Comparison of ENCODE assay signal across 2 cellular contexts in genomic region chr12:19142499-19142898, GRCh38.
A peak's percentile ranks its signal among the peaks of the same experiment; 100 is the strongest.
TF ChIP-seq lines count a peak whose summit lies in the region.

No MANE protein-coding gene starts in this region.

TF ChIP-seq in HepG2, 621 proteins besides CTCF, POLR2A, EP300 and RAD21:
- TF ChIP-seq MAFK (conservative IDR thresholded peaks at IDR 0.05 in 1 of 2, IDR thresholded peaks at IDR 0.05 in 1 of 2; ENCODE audit: low read length in 2 of 2) (peak; percentile 61 to 66), ZNF441 (CRISPR knock-in tag; IDR thresholded peaks at IDR 0.05; ENCODE audit: borderline replicate concordance) (no peak), PRDM10 (CRISPR knock-in tag; IDR thresholded peaks at IDR 0.05; ENCODE audit: low read depth) (no peak), NKX3-1 (CRISPR knock-in tag; IDR thresholded peaks at IDR 0.05) (no peak), MAFF (IDR thresholded peaks at IDR 0.05; ENCODE audit: low read depth, low read length) (peak; percentile 49; the same call in 1 of the 2 replicates), ZBTB38 (CRISPR knock-in tag; IDR thresholded peaks at IDR 0.05) (no peak)
- TF ChIP-seq, protein P1, sequence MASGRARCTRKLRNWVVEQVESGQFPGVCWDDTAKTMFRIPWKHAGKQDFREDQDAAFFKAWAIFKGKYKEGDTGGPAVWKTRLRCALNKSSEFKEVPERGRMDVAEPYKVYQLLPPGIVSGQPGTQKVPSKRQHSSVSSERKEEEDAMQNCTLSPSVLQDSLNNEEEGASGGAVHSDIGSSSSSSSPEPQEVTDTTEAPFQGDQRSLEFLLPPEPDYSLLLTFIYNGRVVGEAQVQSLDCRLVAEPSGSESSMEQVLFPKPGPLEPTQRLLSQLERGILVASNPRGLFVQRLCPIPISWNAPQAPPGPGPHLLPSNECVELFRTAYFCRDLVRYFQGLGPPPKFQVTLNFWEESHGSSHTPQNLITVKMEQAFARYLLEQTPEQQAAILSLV (CRISPR knock-in tag; IDR thresholded peaks at IDR 0.05; ENCODE audit: borderline replicate concordance): no peak
TF ChIP-seq in HepG2: peak in this region for 2.

TF ChIP-seq in K562, 482 proteins besides CTCF, POLR2A, EP300 and RAD21:
- TF ChIP-seq C11orf30 (IDR thresholded peaks at IDR 0.05; ENCODE audit: low read depth) (peak; percentile 63; the same call in 1 of the 2 replicates), ZNF41 (CRISPR knock-in tag; conservative IDR thresholded peaks at IDR 0.05) (no peak), ZBTB34 (CRISPR knock-in tag; IDR thresholded peaks at IDR 0.05) (no peak), MAFG (tag; conservative IDR thresholded peaks at IDR 0.05) (0 out of 2 replicates have a peak, but pooled peaks have one; percentile 11), SIX5 (IDR thresholded peaks at IDR 0.05; ENCODE audit: borderline replicate concordance in 1 of 2, insufficient read depth in 1 of 2, low read depth in 1 of 2, low read length in 2 of 2) (no peak), ZNF316 (IDR thresholded peaks at IDR 0.05) (peak; percentile 76), CBX2 (IDR thresholded peaks at IDR 0.05; ENCODE audit: insufficient read depth, low read length, poor library complexity, severe bottlenecking) (no peak), KAT8 (IDR thresholded peaks at IDR 0.05; ENCODE audit: low read depth) (no peak), PTBP1 (IDR thresholded peaks at IDR 0.05; ENCODE audit: low read depth, low read length) (no peak), RFX1 (IDR thresholded peaks at IDR 0.05) (no peak), ZNF444 (CRISPR knock-in tag; IDR thresholded peaks at IDR 0.05) (no peak), CREB1 (IDR thresholded peaks at IDR 0.05) (no peak), CREB1 (CRISPR knock-in tag; IDR thresholded peaks at IDR 0.05) (no peak), ZNF830 (CRISPR knock-in tag; IDR thresholded peaks at IDR 0.05) (no peak), TBL1XR1 (IDR thresholded peaks at IDR 0.05; ENCODE audit: low read length in 2 of 2) (no peak)
- TF ChIP-seq, protein P2, sequence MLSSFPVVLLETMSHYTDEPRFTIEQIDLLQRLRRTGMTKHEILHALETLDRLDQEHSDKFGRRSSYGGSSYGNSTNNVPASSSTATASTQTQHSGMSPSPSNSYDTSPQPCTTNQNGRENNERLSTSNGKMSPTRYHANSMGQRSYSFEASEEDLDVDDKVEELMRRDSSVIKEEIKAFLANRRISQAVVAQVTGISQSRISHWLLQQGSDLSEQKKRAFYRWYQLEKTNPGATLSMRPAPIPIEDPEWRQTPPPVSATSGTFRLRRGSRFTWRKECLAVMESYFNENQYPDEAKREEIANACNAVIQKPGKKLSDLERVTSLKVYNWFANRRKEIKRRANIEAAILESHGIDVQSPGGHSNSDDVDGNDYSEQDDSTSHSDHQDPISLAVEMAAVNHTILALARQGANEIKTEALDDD (IDR thresholded peaks at IDR 0.05): no peak
- TF ChIP-seq, protein P3, sequence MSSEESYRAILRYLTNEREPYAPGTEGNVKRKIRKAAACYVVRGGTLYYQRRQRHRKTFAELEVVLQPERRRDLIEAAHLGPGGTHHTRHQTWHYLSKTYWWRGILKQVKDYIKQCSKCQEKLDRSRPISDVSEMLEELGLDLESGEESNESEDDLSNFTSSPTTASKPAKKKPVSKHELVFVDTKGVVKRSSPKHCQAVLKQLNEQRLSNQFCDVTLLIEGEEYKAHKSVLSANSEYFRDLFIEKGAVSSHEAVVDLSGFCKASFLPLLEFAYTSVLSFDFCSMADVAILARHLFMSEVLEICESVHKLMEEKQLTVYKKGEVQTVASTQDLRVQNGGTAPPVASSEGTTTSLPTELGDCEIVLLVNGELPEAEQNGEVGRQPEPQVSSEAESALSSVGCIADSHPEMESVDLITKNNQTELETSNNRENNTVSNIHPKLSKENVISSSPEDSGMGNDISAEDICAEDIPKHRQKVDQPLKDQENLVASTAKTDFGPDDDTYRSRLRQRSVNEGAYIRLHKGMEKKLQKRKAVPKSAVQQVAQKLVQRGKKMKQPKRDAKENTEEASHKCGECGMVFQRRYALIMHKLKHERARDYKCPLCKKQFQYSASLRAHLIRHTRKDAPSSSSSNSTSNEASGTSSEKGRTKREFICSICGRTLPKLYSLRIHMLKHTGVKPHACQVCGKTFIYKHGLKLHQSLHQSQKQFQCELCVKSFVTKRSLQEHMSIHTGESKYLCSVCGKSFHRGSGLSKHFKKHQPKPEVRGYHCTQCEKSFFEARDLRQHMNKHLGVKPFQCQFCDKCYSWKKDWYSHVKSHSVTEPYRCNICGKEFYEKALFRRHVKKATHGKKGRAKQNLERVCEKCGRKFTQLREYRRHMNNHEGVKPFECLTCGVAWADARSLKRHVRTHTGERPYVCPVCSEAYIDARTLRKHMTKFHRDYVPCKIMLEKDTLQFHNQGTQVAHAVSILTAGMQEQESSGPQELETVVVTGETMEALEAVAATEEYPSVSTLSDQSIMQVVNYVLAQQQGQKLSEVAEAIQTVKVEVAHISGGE (CRISPR knock-in tag; IDR thresholded peaks at IDR 0.05): no peak
- TF ChIP-seq, protein P4, sequence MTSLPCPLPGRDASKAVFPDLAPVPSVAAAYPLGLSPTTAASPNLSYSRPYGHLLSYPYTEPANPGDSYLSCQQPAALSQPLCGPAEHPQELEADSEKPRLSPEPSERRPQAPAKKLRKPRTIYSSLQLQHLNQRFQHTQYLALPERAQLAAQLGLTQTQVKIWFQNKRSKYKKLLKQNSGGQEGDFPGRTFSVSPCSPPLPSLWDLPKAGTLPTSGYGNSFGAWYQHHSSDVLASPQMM (CRISPR knock-in tag; IDR thresholded peaks at IDR 0.05): no peak
